In genomic region chr4:76987153-76987562, GRCh38 we compare ENCODE assay signal across 1 cellular context.
TF ChIP-seq lines count a peak whose summit lies in the region.

No MANE protein-coding gene starts in this region.

TF ChIP-seq in GM12878, 131 proteins besides CTCF, POLR2A, EP300 and RAD21 (continued from another document):
- TF ChIP-seq, protein P1, sequence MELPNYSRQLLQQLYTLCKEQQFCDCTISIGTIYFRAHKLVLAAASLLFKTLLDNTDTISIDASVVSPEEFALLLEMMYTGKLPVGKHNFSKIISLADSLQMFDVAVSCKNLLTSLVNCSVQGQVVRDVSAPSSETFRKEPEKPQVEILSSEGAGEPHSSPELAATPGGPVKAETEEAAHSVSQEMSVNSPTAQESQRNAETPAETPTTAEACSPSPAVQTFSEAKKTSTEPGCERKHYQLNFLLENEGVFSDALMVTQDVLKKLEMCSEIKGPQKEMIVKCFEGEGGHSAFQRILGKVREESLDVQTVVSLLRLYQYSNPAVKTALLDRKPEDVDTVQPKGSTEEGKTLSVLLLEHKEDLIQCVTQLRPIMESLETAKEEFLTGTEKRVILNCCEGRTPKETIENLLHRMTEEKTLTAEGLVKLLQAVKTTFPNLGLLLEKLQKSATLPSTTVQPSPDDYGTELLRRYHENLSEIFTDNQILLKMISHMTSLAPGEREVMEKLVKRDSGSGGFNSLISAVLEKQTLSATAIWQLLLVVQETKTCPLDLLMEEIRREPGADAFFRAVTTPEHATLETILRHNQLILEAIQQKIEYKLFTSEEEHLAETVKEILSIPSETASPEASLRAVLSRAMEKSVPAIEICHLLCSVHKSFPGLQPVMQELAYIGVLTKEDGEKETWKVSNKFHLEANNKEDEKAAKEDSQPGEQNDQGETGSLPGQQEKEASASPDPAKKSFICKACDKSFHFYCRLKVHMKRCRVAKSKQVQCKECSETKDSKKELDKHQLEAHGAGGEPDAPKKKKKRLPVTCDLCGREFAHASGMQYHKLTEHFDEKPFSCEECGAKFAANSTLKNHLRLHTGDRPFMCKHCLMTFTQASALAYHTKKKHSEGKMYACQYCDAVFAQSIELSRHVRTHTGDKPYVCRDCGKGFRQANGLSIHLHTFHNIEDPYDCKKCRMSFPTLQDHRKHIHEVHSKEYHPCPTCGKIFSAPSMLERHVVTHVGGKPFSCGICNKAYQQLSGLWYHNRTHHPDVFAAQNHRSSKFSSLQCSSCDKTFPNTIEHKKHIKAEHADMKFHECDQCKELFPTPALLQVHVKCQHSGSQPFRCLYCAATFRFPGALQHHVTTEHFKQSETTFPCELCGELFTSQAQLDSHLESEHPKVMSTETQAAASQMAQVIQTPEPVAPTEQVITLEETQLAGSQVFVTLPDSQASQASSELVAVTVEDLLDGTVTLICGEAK (IDR thresholded peaks at IDR 0.05; ENCODE audit: borderline replicate concordance) = no peak
- TF ChIP-seq NFXL1 (IDR thresholded peaks at IDR 0.05; ENCODE audit: borderline replicate concordance) = no peak
